In genomic region chr1:29934255-29934654, GRCh38 we compare ENCODE assay signal across 19 cellular contexts.
A peak's percentile ranks its signal among the peaks of the same experiment; 100 is the strongest.
DNase-seq lines count a peak whose midpoint lies in the region; ATAC-seq and TF ChIP-seq lines count a peak whose summit lies in the region.
"Had no signal": no experiment of that assay in that cellular context is flagged by ENCODE, and none has a peak within 500 bp of the region (broad histone marks: within the 10 kb centered on the region; RNA-seq: fewer than 3 reads in every experiment).

No MANE protein-coding gene starts in this region.

- in situ Hi-C loops in Panc1 (cut with HindIII; ENCODE audit: low pct_unique_long_range_greater_than_20kb, low sequenced_read_pairs) = no loop called here

- POLR2A ChIA-PET in Panc1 (lab: Charles Lee) = no interaction called here

- intact Hi-C loops in Panc1 (cut with micrococcal nuclease; ENCODE audit: unreplicated experiment) = no loop called here
- intact Hi-C loops in spleen (cut with DNase I; ENCODE audit: low total_unique reads) = no loop called here
- intact Hi-C loops in mucosa of descending colon (cut with DNase I, micrococcal nuclease) = no loop called here

- H3K27ac Mint-ChIP-seq in stimulated activated effector memory CD8-positive, alpha-beta T cell treated with anti-CD3 and anti-CD28 coated beads, Interleukin-12 subunit alpha, Interleukin-12 subunit beta, amount 100 ng/mL, for 72 hours = no peak overlapping the region
- H3K27ac Mint-ChIP-seq: CD4-positive, alpha-beta T cell; HFFc6 had no signal

- H3K36me3 ChIP-seq in Panc1 (ENCODE audit: control insufficient read depth, insufficient read depth, low read length) (no peaks in the 10 kb centered on the region), spleen (no peaks in the 10 kb centered on the region), mucosa of descending colon (ENCODE audit: low read depth) (no peaks in the 10 kb centered on the region), MM.1S (replicated peaks; ENCODE audit: insufficient read depth, low read length) (no peaks in the 10 kb centered on the region)

- no TSS peak for BruUV-seq in Panc1 (replicated peaks; lab: Mats Ljungman, UMichigan)

- H3K9me2 ChIP-seq in MM.1S (replicated peaks; ENCODE audit: insufficient read depth, low read length) = no peaks in the 10 kb centered on the region

- no peaks in the 10 kb centered on the region for H3K79me2 ChIP-seq in MM.1S (ENCODE audit: low read length)

- H3F3A ChIP-seq in MM.1S (ENCODE audit: insufficient read depth, low read length) = no peaks in the 10 kb centered on the region

- no peaks in the 10 kb centered on the region for H3K9me3 Mint-ChIP-seq in stimulated activated effector memory CD8-positive, alpha-beta T cell treated with anti-CD3 and anti-CD28 coated beads, Interleukin-12 subunit alpha, Interleukin-12 subunit beta, amount 100 ng/mL, for 72 hours
- H3K9me3 Mint-ChIP-seq: CD4-positive, alpha-beta T cell had no signal

- H3K4me1 ChIP-seq in Panc1 (ENCODE audit: control insufficient read depth, insufficient read depth, low read length) (no peaks in the 10 kb centered on the region), spleen (no peaks in the 10 kb centered on the region), mucosa of descending colon (ENCODE audit: low read depth) (no peaks in the 10 kb centered on the region), MM.1S (ENCODE audit: low read length) (no peaks in the 10 kb centered on the region)
- H3K4me1 ChIP-seq: Caco-2 had no signal

- CTCF ChIA-PET in Panc1 (lab: Charles Lee) = no interaction called here

- TF ChIP-seq CTCF in Panc1 (IDR thresholded peaks at IDR 0.05) (no peak), spleen (IDR thresholded peaks at IDR 0.05 in 8 of 11, conservative IDR thresholded peaks at IDR 0.05 in 3 of 11) (no peak), mucosa of descending colon (IDR thresholded peaks at IDR 0.05) (no peak), MM.1S (IDR thresholded peaks at IDR 0.05; ENCODE audit: low read length) (no peak)

- no peak overlapping the region for H3K4me2 ChIP-seq in MM.1S (ENCODE audit: low read depth, low read length)
- H3K4me2 ChIP-seq: A549 had no signal

- no peaks in the 10 kb centered on the region for H4K20me1 ChIP-seq in MM.1S (ENCODE audit: insufficient read depth, low read length)

- peaks cover 2% of the 10 kb centered on the region; the same call in 1 of the 2 replicates for H3K27me3 ChIP-seq in Panc1 (ENCODE audit: control insufficient read depth, insufficient read depth, low read length)
- H3K27me3 ChIP-seq in spleen (replicated peaks in 1 of 7) = peaks cover 0 to 24% (median 0%) of the 10 kb centered on the region in 7 donors
- peaks cover 94% of the 10 kb centered on the region for H3K27me3 ChIP-seq in MM.1S (replicated peaks; ENCODE audit: insufficient read depth, low read length)

- H3K4me1 Mint-ChIP-seq in stimulated activated effector memory CD8-positive, alpha-beta T cell treated with anti-CD3 and anti-CD28 coated beads, Interleukin-12 subunit alpha, Interleukin-12 subunit beta, amount 100 ng/mL, for 72 hours = no peaks in the 10 kb centered on the region

- DNase-seq in activated effector memory CD4-positive, alpha-beta T cell treated with anti-CD3 and anti-CD28 coated beads, Interleukin-2, amount 50 U/mL, for 16 hours = peak; percentile 36
- no peak for DNase-seq in activated effector memory CD4-positive, alpha-beta T cell treated with Interleukin-2 at 50 U/mL for 16 hours
- DNase-seq in Panc1 (ENCODE audit: low read depth, low spot score) = no peak
- peak; percentile 19 for DNase-seq in kidney tubule cell (ENCODE audit: low spot score)
- DNase-seq in spleen = peak; percentile 61
- no peak for DNase-seq in mucosa of descending colon
- DNase-seq in MM.1S = no peak
- DNase-seq in stimulated activated effector memory CD8-positive, alpha-beta T cell treated with anti-CD3 and anti-CD28 coated beads, Interleukin-12 subunit alpha, Interleukin-12 subunit beta, amount 100 ng/mL, for 72 hours (ENCODE audit: low spot score in 2 of 2) = no peak
- DNase-seq: AML-193; Caco-2; CD4-positive, alpha-beta T cell; GDM1; GM23248; H7; HFFc6 had no signal

- H3K36me3 Mint-ChIP-seq in stimulated activated effector memory CD8-positive, alpha-beta T cell treated with anti-CD3 and anti-CD28 coated beads, Interleukin-12 subunit alpha, Interleukin-12 subunit beta, amount 100 ng/mL, for 72 hours = no peaks in the 10 kb centered on the region

- WGBS in spleen, 5 donors = 73 to 85% (median 79%) methylated on average over 3 to 6 of the region's 6 CpGs

- H3K9me3 ChIP-seq in Panc1 (ENCODE audit: control insufficient read depth, insufficient read depth, low read depth, low read length) (no peaks in the 10 kb centered on the region), spleen (no peaks in the 10 kb centered on the region), mucosa of descending colon (no peaks in the 10 kb centered on the region), MM.1S (replicated peaks; ENCODE audit: insufficient read depth, low read length) (no peaks in the 10 kb centered on the region)
- H3K9me3 ChIP-seq: A549, Caco-2 had no signal

- H3K9ac ChIP-seq in MM.1S (ENCODE audit: low read length) = no peak overlapping the region
- H3K9ac ChIP-seq: GM23248 had no signal

- ATAC-seq in Panc1 = 0 out of 2 replicates have a peak, but pooled peaks have one; percentile 42
- ATAC-seq in mucosa of descending colon = no peak
- no peak for ATAC-seq in stimulated activated effector memory CD8-positive, alpha-beta T cell treated with anti-CD3 and anti-CD28 coated beads, Interleukin-12 subunit alpha, Interleukin-12 subunit beta, amount 100 ng/mL, for 72 hours
- ATAC-seq: A549, HCT116 had no signal

- no peak for TF ChIP-seq POLR2A in spleen (IDR thresholded peaks at IDR 0.05)

- H2AFZ ChIP-seq in MM.1S (ENCODE audit: low read length) = no peak overlapping the region
- H2AFZ ChIP-seq: GM23248 had no signal

- H3K4me3 ChIP-seq in Panc1 (ENCODE audit: low read depth in 2 of 2, low read length in 2 of 2) (no peak overlapping the region), spleen (no peak overlapping the region), mucosa of descending colon (no peak overlapping the region), MM.1S (ENCODE audit: low read length) (no peak overlapping the region)
- H3K4me3 ChIP-seq: A549, GM23248 had no signal

- H3K27ac ChIP-seq in Panc1 (ENCODE audit: low read length) (no peak overlapping the region), spleen (no peak overlapping the region), MM.1S (ENCODE audit: low read length) (no peak overlapping the region)
- H3K27ac ChIP-seq: 22Rv1, A549, C4-2B, GM23248 had no signal

- no peak overlapping the region for H3K4me3 Mint-ChIP-seq in stimulated activated effector memory CD8-positive, alpha-beta T cell treated with anti-CD3 and anti-CD28 coated beads, Interleukin-12 subunit alpha, Interleukin-12 subunit beta, amount 100 ng/mL, for 72 hours
- H3K4me3 Mint-ChIP-seq: CD4-positive, alpha-beta T cell; HFFc6 had no signal

Comparison
In these comparisons a context has a peak if more than half of its experiments do, and no peak if none do; other contexts are left out.
1. DNase-seq: peak in activated effector memory CD4-positive, alpha-beta T cell treated with anti-CD3 and anti-CD28 coated beads, Interleukin-2, amount 50 U/mL, for 16 hours (single experiment), kidney tubule cell (single experiment) and spleen (single experiment); none in activated effector memory CD4-positive, alpha-beta T cell treated with Interleukin-2 at 50 U/mL for 16 hours (single experiment), Panc1 (single experiment), mucosa of descending colon (0 of 3), MM.1S (single experiment) and stimulated activated effector memory CD8-positive, alpha-beta T cell treated with anti-CD3 and anti-CD28 coated beads, Interleukin-12 subunit alpha, Interleukin-12 subunit beta, amount 100 ng/mL, for 72 hours (0 of 2).